ENCODE assay signal across 1 cellular context in genomic region chr11:65981972-65982823, GRCh38.
TF ChIP-seq lines count a peak whose summit lies in the region.

No MANE protein-coding gene starts in this region.

TF ChIP-seq in GM23338, 12 proteins besides CTCF, POLR2A, EP300 and RAD21 (continued from another document):
- no peak for TF ChIP-seq REST (IDR thresholded peaks at IDR 0.05; ENCODE audit: unreplicated experiment)
- TF ChIP-seq EZH2phosphoT487 (IDR thresholded peaks at IDR 0.05; ENCODE audit: unreplicated experiment) = no peak
- no peak for TF ChIP-seq NANOG (IDR thresholded peaks at IDR 0.05; ENCODE audit: borderline replicate concordance)
- TF ChIP-seq, protein P1, sequence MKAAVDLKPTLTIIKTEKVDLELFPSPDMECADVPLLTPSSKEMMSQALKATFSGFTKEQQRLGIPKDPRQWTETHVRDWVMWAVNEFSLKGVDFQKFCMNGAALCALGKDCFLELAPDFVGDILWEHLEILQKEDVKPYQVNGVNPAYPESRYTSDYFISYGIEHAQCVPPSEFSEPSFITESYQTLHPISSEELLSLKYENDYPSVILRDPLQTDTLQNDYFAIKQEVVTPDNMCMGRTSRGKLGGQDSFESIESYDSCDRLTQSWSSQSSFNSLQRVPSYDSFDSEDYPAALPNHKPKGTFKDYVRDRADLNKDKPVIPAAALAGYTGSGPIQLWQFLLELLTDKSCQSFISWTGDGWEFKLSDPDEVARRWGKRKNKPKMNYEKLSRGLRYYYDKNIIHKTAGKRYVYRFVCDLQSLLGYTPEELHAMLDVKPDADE (IDR thresholded peaks at IDR 0.05) = no peak
- TF ChIP-seq, protein P2, sequence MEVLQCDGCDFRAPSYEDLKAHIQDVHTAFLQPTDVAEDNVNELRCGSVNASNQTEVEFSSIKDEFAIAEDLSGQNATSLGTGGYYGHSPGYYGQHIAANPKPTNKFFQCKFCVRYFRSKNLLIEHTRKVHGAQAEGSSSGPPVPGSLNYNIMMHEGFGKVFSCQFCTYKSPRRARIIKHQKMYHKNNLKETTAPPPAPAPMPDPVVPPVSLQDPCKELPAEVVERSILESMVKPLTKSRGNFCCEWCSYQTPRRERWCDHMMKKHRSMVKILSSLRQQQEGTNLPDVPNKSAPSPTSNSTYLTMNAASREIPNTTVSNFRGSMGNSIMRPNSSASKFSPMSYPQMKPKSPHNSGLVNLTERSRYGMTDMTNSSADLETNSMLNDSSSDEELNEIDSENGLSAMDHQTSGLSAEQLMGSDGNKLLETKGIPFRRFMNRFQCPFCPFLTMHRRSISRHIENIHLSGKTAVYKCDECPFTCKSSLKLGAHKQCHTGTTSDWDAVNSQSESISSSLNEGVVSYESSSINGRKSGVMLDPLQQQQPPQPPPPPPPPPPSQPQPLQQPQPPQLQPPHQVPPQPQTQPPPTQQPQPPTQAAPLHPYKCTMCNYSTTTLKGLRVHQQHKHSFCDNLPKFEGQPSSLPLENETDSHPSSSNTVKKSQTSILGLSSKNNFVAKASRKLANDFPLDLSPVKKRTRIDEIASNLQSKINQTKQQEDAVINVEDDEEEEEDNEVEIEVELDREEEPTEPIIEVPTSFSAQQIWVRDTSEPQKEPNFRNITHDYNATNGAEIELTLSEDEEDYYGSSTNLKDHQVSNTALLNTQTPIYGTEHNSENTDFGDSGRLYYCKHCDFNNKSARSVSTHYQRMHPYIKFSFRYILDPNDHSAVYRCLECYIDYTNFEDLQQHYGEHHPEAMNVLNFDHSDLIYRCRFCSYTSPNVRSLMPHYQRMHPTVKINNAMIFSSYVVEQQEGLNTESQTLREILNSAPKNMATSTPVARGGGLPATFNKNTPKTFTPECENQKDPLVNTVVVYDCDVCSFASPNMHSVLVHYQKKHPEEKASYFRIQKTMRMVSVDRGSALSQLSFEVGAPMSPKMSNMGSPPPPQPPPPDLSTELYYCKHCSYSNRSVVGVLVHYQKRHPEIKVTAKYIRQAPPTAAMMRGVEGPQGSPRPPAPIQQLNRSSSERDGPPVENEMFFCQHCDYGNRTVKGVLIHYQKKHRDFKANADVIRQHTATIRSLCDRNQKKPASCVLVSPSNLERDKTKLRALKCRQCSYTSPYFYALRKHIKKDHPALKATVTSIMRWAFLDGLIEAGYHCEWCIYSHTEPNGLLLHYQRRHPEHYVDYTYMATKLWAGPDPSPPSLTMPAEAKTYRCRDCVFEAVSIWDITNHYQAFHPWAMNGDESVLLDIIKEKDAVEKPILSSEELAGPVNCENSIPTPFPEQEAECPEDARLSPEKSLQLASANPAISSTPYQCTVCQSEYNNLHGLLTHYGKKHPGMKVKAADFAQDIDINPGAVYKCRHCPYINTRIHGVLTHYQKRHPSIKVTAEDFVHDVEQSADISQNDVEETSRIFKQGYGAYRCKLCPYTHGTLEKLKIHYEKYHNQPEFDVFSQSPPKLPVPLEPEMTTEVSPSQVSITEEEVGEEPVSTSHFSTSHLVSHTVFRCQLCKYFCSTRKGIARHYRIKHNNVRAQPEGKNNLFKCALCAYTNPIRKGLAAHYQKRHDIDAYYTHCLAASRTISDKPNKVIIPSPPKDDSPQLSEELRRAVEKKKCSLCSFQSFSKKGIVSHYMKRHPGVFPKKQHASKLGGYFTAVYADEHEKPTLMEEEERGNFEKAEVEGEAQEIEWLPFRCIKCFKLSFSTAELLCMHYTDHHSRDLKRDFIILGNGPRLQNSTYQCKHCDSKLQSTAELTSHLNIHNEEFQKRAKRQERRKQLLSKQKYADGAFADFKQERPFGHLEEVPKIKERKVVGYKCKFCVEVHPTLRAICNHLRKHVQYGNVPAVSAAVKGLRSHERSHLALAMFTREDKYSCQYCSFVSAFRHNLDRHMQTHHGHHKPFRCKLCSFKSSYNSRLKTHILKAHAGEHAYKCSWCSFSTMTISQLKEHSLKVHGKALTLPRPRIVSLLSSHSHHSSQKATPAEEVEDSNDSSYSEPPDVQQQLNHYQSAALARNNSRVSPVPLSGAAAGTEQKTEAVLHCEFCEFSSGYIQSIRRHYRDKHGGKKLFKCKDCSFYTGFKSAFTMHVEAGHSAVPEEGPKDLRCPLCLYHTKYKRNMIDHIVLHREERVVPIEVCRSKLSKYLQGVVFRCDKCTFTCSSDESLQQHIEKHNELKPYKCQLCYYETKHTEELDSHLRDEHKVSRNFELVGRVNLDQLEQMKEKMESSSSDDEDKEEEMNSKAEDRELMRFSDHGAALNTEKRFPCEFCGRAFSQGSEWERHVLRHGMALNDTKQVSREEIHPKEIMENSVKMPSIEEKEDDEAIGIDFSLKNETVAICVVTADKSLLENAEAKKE (CRISPR knock-in tag; IDR thresholded peaks at IDR 0.05) = no peak
- TF ChIP-seq CREB1 (CRISPR knock-in tag; IDR thresholded peaks at IDR 0.05; ENCODE audit: low read depth) = no peak
- TF ChIP-seq EZH2 (IDR thresholded peaks at IDR 0.05; ENCODE audit: low read depth, unreplicated experiment) = no peak
- TF ChIP-seq POLR2AphosphoS5 (IDR thresholded peaks at IDR 0.05; ENCODE audit: low read depth) = no peak
- no peak for TF ChIP-seq JUNB (IDR thresholded peaks at IDR 0.05; ENCODE audit: unreplicated experiment)
- TF ChIP-seq ZNF114 (CRISPR knock-in tag; IDR thresholded peaks at IDR 0.05) = no peak
- TF ChIP-seq STAT1 (IDR thresholded peaks at IDR 0.05; ENCODE audit: unreplicated experiment) = no peak
